ENCODE assay signal across 13 cellular contexts in the genomic region with DNA sequence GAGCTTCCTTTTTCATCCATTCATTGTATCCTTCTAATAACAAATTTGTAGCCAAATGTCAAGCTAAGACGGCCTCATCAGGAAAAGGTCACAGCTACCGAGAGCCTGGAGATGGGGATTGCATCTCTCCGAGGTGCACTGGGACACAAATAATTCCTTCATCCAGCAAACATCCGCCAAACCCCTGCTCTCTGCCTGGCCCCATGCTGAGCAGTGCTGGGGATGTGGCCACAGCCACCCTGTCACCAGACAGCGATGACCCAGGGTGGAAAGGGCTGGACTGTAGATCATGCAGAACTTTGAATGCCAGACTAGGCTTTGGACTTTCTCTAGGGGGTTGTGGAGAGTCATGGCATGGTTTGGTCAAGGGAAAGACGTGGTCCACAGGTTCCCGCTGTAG. TPM values are rescaled to one million over a fixed set of nuclear protein-coding genes. Genes with fewer than 3 reads are reported as not detected.
A peak's percentile ranks its signal among the peaks of the same experiment; 100 is the strongest.
DNase-seq lines count a peak whose midpoint lies in the region; ATAC-seq, FAIRE-seq and TF ChIP-seq lines count a peak whose summit lies in the region.
"Had no signal": no experiment of that assay in that cellular context is flagged by ENCODE, and none has a peak within 500 bp of the region (broad histone marks: within the 10 kb centered on the region; RNA-seq: fewer than 3 reads in every experiment).

No MANE protein-coding gene starts in this region.

- H3K9ac ChIP-seq in smooth muscle cell (ENCODE audit: low read depth), result no peak overlapping the region

- peaks cover 2% of the 10 kb centered on the region for H3K9me3 Mint-ChIP-seq in activated naive CD4-positive, alpha-beta T cell treated with anti-CD3 and anti-CD28 coated beads for 36 hours
- no peaks in the 10 kb centered on the region for H3K9me3 Mint-ChIP-seq in dendritic cell treated with granulocyte-macrophage colony-stimulating factor and Interleukin-4, amounts not matched to agents 40 ng/mL and 50 ng/mL, for 4 days

- H3K36me3 ChIP-seq in OCI-LY7 (ENCODE audit: insufficient read depth, low read length) (peaks cover 64% of the 10 kb centered on the region), smooth muscle cell (ENCODE audit: low read depth) (peaks cover 4% of the 10 kb centered on the region)

- no peak overlapping the region for H3K27ac Mint-ChIP-seq in activated naive CD4-positive, alpha-beta T cell treated with anti-CD3 and anti-CD28 coated beads for 36 hours
- H3K27ac Mint-ChIP-seq in dendritic cell treated with granulocyte-macrophage colony-stimulating factor and Interleukin-4, amounts not matched to agents 40 ng/mL and 50 ng/mL, for 4 days, result peak overlapping the region; percentile 87

- no peak overlapping the region for H2AFZ ChIP-seq in OCI-LY7 (ENCODE audit: low read length)
- no peak overlapping the region for H2AFZ ChIP-seq in smooth muscle cell (ENCODE audit: low read depth)

- H3K27me3 ChIP-seq in smooth muscle cell (ENCODE audit: low read depth), result no peaks in the 10 kb centered on the region
- H3K27me3 ChIP-seq: adrenal gland, thyroid gland had no signal

- no peaks in the 10 kb centered on the region for H3K9me3 ChIP-seq in OCI-LY7 (ENCODE audit: low read length)
- H3K9me3 ChIP-seq in smooth muscle cell (replicated peaks; ENCODE audit: low read depth), result no peaks in the 10 kb centered on the region
- H3K9me3 ChIP-seq: adrenal gland, thyroid gland had no signal

- H3K9me2 ChIP-seq in OCI-LY7 (ENCODE audit: insufficient read depth, low read length), result no peaks in the 10 kb centered on the region

- H3K36me3 Mint-ChIP-seq in activated naive CD4-positive, alpha-beta T cell treated with anti-CD3 and anti-CD28 coated beads for 36 hours (ENCODE audit: low read depth), result peaks cover 41% of the 10 kb centered on the region
- peaks cover 81% of the 10 kb centered on the region for H3K36me3 Mint-ChIP-seq in dendritic cell treated with granulocyte-macrophage colony-stimulating factor and Interleukin-4, amounts not matched to agents 40 ng/mL and 50 ng/mL, for 4 days (ENCODE audit: low read depth)

- BruUV-seq in OCI-LY7 (replicated peaks; lab: Mats Ljungman, UMichigan), result no TSS peak

- H3K4me1 ChIP-seq in OCI-LY7 (ENCODE audit: insufficient read depth, low read length, poor library complexity, severe bottlenecking) (peaks cover 18% of the 10 kb centered on the region), smooth muscle cell (ENCODE audit: low read depth) (peaks cover 7% of the 10 kb centered on the region)

- peaks cover 37% of the 10 kb centered on the region for H3K4me1 Mint-ChIP-seq in activated naive CD4-positive, alpha-beta T cell treated with anti-CD3 and anti-CD28 coated beads for 36 hours (ENCODE audit: low read depth)
- H3K4me1 Mint-ChIP-seq in dendritic cell treated with granulocyte-macrophage colony-stimulating factor and Interleukin-4, amounts not matched to agents 40 ng/mL and 50 ng/mL, for 4 days (ENCODE audit: low read depth), result peaks cover 35% of the 10 kb centered on the region

- peak overlapping the region; percentile 84 for H3K4me3 Mint-ChIP-seq in activated naive CD4-positive, alpha-beta T cell treated with anti-CD3 and anti-CD28 coated beads for 36 hours
- H3K4me3 Mint-ChIP-seq in dendritic cell treated with granulocyte-macrophage colony-stimulating factor and Interleukin-4, amounts not matched to agents 40 ng/mL and 50 ng/mL, for 4 days, result peak overlapping the region; percentile 40

- peaks cover 3% of the 10 kb centered on the region for H3F3A ChIP-seq in smooth muscle cell (ENCODE audit: low read depth)

- TF ChIP-seq CTCF in OCI-LY7 (conservative IDR thresholded peaks at IDR 0.05; ENCODE audit: low read length), result no peak
- no peak for TF ChIP-seq CTCF in smooth muscle cell (IDR thresholded peaks at IDR 0.05; ENCODE audit: borderline replicate concordance, insufficient read depth, poor library complexity, severe bottlenecking)

- H3K4me2 ChIP-seq in OCI-LY7 (ENCODE audit: low read length), result peak overlapping the region; percentile 90
- peak overlapping the region; percentile 93 for H3K4me2 ChIP-seq in smooth muscle cell

- ATAC-seq in HG02571 (IDR thresholded peaks at IDR 0.05; ENCODE audit: unreplicated experiment) (no peak), GM21360 (IDR thresholded peaks at IDR 0.05; ENCODE audit: unreplicated experiment) (no peak)

- FAIRE-seq in RCC 7860 (lab: Jason Lieb, UNC), result no peak

- intact Hi-C loops in activated naive CD4-positive, alpha-beta T cell treated with anti-CD3 and anti-CD28 coated beads for 36 hours (cut with micrococcal nuclease), result no loop called here
- intact Hi-C loops in OCI-LY7 (cut with micrococcal nuclease; ENCODE audit: unreplicated experiment), result loop anchor here (5.0 kb wide), 1 partner anchor 64 kb away; the partner anchor contains the start of gene CLPTM1
- intact Hi-C loops in dendritic cell treated with granulocyte-macrophage colony-stimulating factor and Interleukin-4, amounts not matched to agents 40 ng/mL and 50 ng/mL, for 4 days (cut with micrococcal nuclease), result no loop called here

- no peak for DNase-seq in activated naive CD4-positive, alpha-beta T cell treated with anti-CD3 and anti-CD28 coated beads for 36 hours
- no peak for DNase-seq in activated naive CD4-positive, alpha-beta T cell treated with Interleukin-2 at 50 U/mL for 16 hours
- DNase-seq in OCI-LY7 (ENCODE audit: low spot score) (no peak), smooth muscle cell (lab: John Stamatoyannopoulos, UW; ENCODE audit: unreplicated experiment) (no peak), RCC 7860 (ENCODE audit: low spot score) (no peak)
- DNase-seq: KBM-7, NCI-H2171 treated with DMSO at 0.1 percent for 48 hours, thyroid gland had no signal

- CTCF ChIA-PET in activated naive CD4-positive, alpha-beta T cell treated with anti-CD3 and anti-CD28 coated beads for 36 hours (lab: Charles Lee), result interaction anchor here (0.8 to 1.7 kb wide), 3 partner anchors 9 to 59 kb away, joined by 4 to 8 read pairs (median 4); partner anchors contain the start of gene NECTIN2
- CTCF ChIA-PET in OCI-LY7 (lab: Charles Lee; ENCODE audit: unreplicated experiment), result no interaction called here

- H4K20me1 ChIP-seq in OCI-LY7 (ENCODE audit: insufficient read depth, low read length) (peaks cover 11% of the 10 kb centered on the region), smooth muscle cell (ENCODE audit: low read depth) (no peaks in the 10 kb centered on the region)

- 96% methylated on average over 7 of the region's 7 CpGs for WGBS in smooth muscle cell (ENCODE audit: low lambda C conversion rate)

- no peak overlapping the region for H3K27ac ChIP-seq in OCI-LY7 (ENCODE audit: low read depth, low read length, poor library complexity, severe bottlenecking)
- H3K27ac ChIP-seq in smooth muscle cell (ENCODE audit: low read depth), result no peak overlapping the region
- H3K27ac ChIP-seq: thyroid gland had no signal

- H3K79me2 ChIP-seq in OCI-LY7 (ENCODE audit: insufficient read depth, low read depth, low read length), result peaks cover 29% of the 10 kb centered on the region
- peaks cover 20% of the 10 kb centered on the region for H3K79me2 ChIP-seq in smooth muscle cell (ENCODE audit: low read depth)

- POLR2A ChIA-PET in OCI-LY7 (lab: Charles Lee), result no interaction called here

- H3K4me3 ChIP-seq in OCI-LY7 (ENCODE audit: low read depth, low read length, poor library complexity, severe bottlenecking) (peak overlapping the region; percentile 100), smooth muscle cell (no peak overlapping the region)
- H3K4me3 ChIP-seq: thyroid gland had no signal

- H3K27me3 Mint-ChIP-seq in activated naive CD4-positive, alpha-beta T cell treated with anti-CD3 and anti-CD28 coated beads for 36 hours (ENCODE audit: low read depth), result no peaks in the 10 kb centered on the region
- H3K27me3 Mint-ChIP-seq in dendritic cell treated with granulocyte-macrophage colony-stimulating factor and Interleukin-4, amounts not matched to agents 40 ng/mL and 50 ng/mL, for 4 days, result no peaks in the 10 kb centered on the region

RNA-seq across cellular contexts. Expression of gene TOMM40, which starts 1.9 kb away (rescaled TPM):
- 10 to 100 TPM; 72.6 to 75.0 TPM for total RNA-seq in activated naive CD4-positive, alpha-beta T cell treated with anti-CD3 and anti-CD28 coated beads for 36 hours
- total RNA-seq in OCI-LY7 (2014; rRNA removed; shearing (Covaris generic)), result 89.7 and 90.1 TPM in 2 replicates
- total RNA-seq in OCI-LY7 (2022) (58.9 and 80.9 TPM in 2 replicates), smooth muscle cell (38.7 and 96.0 TPM in 2 replicates)
- polyA plus RNA-seq in smooth muscle cell, result 65.0 and 69.7 TPM in 2 replicates

RNA-seq across cellular contexts. Expression of gene APOE, which starts 12.7 kb away (rescaled TPM):
- 1 to 10 TPM in 1 of 2 experiments, under 1 TPM in 1; 0.72 to 1.1 TPM for total RNA-seq in activated naive CD4-positive, alpha-beta T cell treated with anti-CD3 and anti-CD28 coated beads for 36 hours
- total RNA-seq in OCI-LY7 (2014; rRNA removed; shearing (Covaris generic)), result 2.1 and 3.3 TPM in 2 replicates
- total RNA-seq in OCI-LY7 (2022) (1.1 and 1.8 TPM in 2 replicates), smooth muscle cell (228 and 237 TPM in 2 replicates)
- 329 and 458 TPM in 2 replicates for polyA plus RNA-seq in smooth muscle cell

RNA-seq across cellular contexts. Expression of gene APOC1, which starts 21.5 kb away (rescaled TPM):
- total RNA-seq in activated naive CD4-positive, alpha-beta T cell treated with anti-CD3 and anti-CD28 coated beads for 36 hours, result 1 to 10 TPM; 1.2 to 1.3 TPM
- total RNA-seq in OCI-LY7 (2014; rRNA removed; shearing (Covaris generic)), result not detected in 2 replicates
- total RNA-seq in OCI-LY7 (2022) (1.9 TPM in 1 of 2 replicates, not detected in the other), smooth muscle cell (8.0 and 28.4 TPM in 2 replicates)
- polyA plus RNA-seq in smooth muscle cell, result 28.6 and 31.5 TPM in 2 replicates

RNA-seq across cellular contexts. Expression of gene NECTIN2, which starts 46.8 kb away (rescaled TPM):
- total RNA-seq in activated naive CD4-positive, alpha-beta T cell treated with anti-CD3 and anti-CD28 coated beads for 36 hours, result 1 to 10 TPM in 1 of 2 experiments, under 1 TPM in 1; 0.88 to 1.1 TPM
- total RNA-seq in OCI-LY7 (2014; rRNA removed; shearing (Covaris generic)), result not detected in 2 replicates
- not detected in 2 replicates for total RNA-seq in OCI-LY7 (2022)
- total RNA-seq in smooth muscle cell, result 91.5 and 94.6 TPM in 2 replicates
- 160 and 164 TPM in 2 replicates for polyA plus RNA-seq in smooth muscle cell

RNA-seq across cellular contexts. Expression of gene APOC4, which starts 49.1 kb away (rescaled TPM):
- not detected for total RNA-seq in activated naive CD4-positive, alpha-beta T cell treated with anti-CD3 and anti-CD28 coated beads for 36 hours
- total RNA-seq in OCI-LY7 (2014; rRNA removed; shearing (Covaris generic)), result not detected in 2 replicates
- total RNA-seq in OCI-LY7 (2022) (not detected in 2 replicates), smooth muscle cell (not detected in 2 replicates)
- polyA plus RNA-seq in smooth muscle cell, result not detected in 2 replicates
- total RNA-seq: RPMI7951, thyroid gland had no signal

Comparison
In these comparisons a context has a peak if more than half of its experiments do, and no peak if none do; other contexts are left out.
1. RNA of gene APOE, which starts 12.7 kb away (total RNA-seq): 228 to 237 TPM in smooth muscle cell; 1.1 to 3.3 TPM in OCI-LY7 and 0.72 to 1.1 TPM in activated naive CD4-positive, alpha-beta T cell treated with anti-CD3 and anti-CD28 coated beads for 36 hours; every median in the first group is over 10 times any median in the second.